In genomic region chr12:128787827-128788226, GRCh38 we compare ENCODE assay signal across 15 cellular contexts.
"Had no signal": no experiment of that assay in that cellular context is flagged by ENCODE, and none has a peak within 500 bp of the region (broad histone marks: within the 10 kb centered on the region; RNA-seq: fewer than 3 reads in every experiment).

No MANE protein-coding gene starts in this region.

- H3K27me3 ChIP-seq: esophagus muscularis mucosa, gastroesophageal sphincter, pancreas had no signal

- H3K4me3 Mint-ChIP-seq: naive thymus-derived CD4-positive, alpha-beta T cell; neural crest cell had no signal

- H3K27ac Mint-ChIP-seq: naive thymus-derived CD4-positive, alpha-beta T cell; progenitor cell of endocrine pancreas had no signal

- H3K4me3 ChIP-seq: esophagus muscularis mucosa, gastroesophageal sphincter, pancreas had no signal

- H3K9me3 ChIP-seq: esophagus muscularis mucosa, gastroesophageal sphincter, pancreas had no signal

- ATAC-seq: gastroesophageal sphincter; left cardiac atrium; naive thymus-derived CD4-positive, alpha-beta T cell; pancreas had no signal

- DNase-seq: effector memory CD4-positive, alpha-beta T cell; glutamatergic neuron; left cardiac atrium; naive thymus-derived CD4-positive, alpha-beta T cell; nucleus accumbens; pancreas; retina; small intestine; stimulated activated CD4-positive, alpha-beta T cell treated with anti-CD3 and anti-CD28 coated beads, Interleukin-12 subunit alpha, Interleukin-12 subunit beta, amount 100 ng/mL, for 4 hours; stimulated activated naive CD4-positive, alpha-beta T cell treated with Interleukin-2 at 50 U/mL for 16 hours; trophoblast cell had no signal

- H3K27me3 Mint-ChIP-seq: naive thymus-derived CD4-positive, alpha-beta T cell had no signal

- H3K9me3 Mint-ChIP-seq: naive thymus-derived CD4-positive, alpha-beta T cell; neural crest cell had no signal

- H3K27ac ChIP-seq: esophagus muscularis mucosa, gastroesophageal sphincter, pancreas had no signal

- H3K4me1 ChIP-seq: gastroesophageal sphincter, pancreas had no signal
